Comparison of ENCODE assay signal across 8 cellular contexts in genomic region chr7:155001756-155002410, GRCh38. TPM values are rescaled to one million over a fixed set of nuclear protein-coding genes. Genes with fewer than 3 reads are reported as not detected.
DNase-seq lines count a peak whose midpoint lies in the region; ATAC-seq, FAIRE-seq and TF ChIP-seq lines count a peak whose summit lies in the region.

No MANE protein-coding gene starts in this region.

- H3K4me3 ChIP-seq in BE2C (ENCODE audit: low read depth, low read length) (peak overlapping the region; percentile 82), WERI-Rb-1 (ENCODE audit: low read depth, low read length) (peak overlapping the region; percentile 69), small intestine (ENCODE audit: low read depth in 1 of 2, low read length in 2 of 2) (peak overlapping the region; percentile 76 to 97)

- H3K9me3 Mint-ChIP-seq in glutamatergic neuron (ENCODE audit: unreplicated experiment), result peaks cover 6% of the 10 kb centered on the region

- ATAC-seq in GM18909 (IDR thresholded peaks at IDR 0.05; ENCODE audit: poor library complexity, unreplicated experiment), result peak; percentile 13
- ATAC-seq in HG03108 (IDR thresholded peaks at IDR 0.05; ENCODE audit: unreplicated experiment), result peak; percentile 9

- H3K27ac Mint-ChIP-seq in glutamatergic neuron (ENCODE audit: unreplicated experiment), result peak overlapping the region; percentile 56

- H3K36me3 ChIP-seq in BE2C (peaks cover 18% of the 10 kb centered on the region), WERI-Rb-1 (peaks cover 42% of the 10 kb centered on the region), small intestine (ENCODE audit: control insufficient read depth in 2 of 2, insufficient read depth in 2 of 2, low read length in 2 of 2) (peaks cover 0 to 2% of the 10 kb centered on the region in 2 donors)

- H3K4me3 Mint-ChIP-seq in glutamatergic neuron (ENCODE audit: unreplicated experiment), result peak overlapping the region; percentile 91

- peaks cover 2% of the 10 kb centered on the region for H3K27me3 Mint-ChIP-seq in glutamatergic neuron (ENCODE audit: unreplicated experiment)

- H3K4me1 Mint-ChIP-seq in glutamatergic neuron (ENCODE audit: low read depth, unreplicated experiment), result no peaks in the 10 kb centered on the region

- H3K27ac ChIP-seq in WERI-Rb-1, result peak overlapping the region; percentile 90
- no peak overlapping the region for H3K27ac ChIP-seq in small intestine (ENCODE audit: low read depth in 1 of 2, low read length in 1 of 2)

- peak; percentile 27 for DNase-seq in BE2C
- DNase-seq in WERI-Rb-1, result peak; percentile 17
- DNase-seq in glutamatergic neuron, result peak; percentile 39
- DNase-seq in small intestine, result no peak
- DNase-seq in NCI-H1930 (lab: John Stamatoyannopoulos, UW), result no peak
- no peak for DNase-seq in COLO668 (lab: John Stamatoyannopoulos, UW; ENCODE audit: unreplicated experiment)

- FAIRE-seq in small intestine (lab: Jason Lieb, UNC), result no peak

- H3K27me3 ChIP-seq in BE2C (no peaks in the 10 kb centered on the region), WERI-Rb-1 (ENCODE audit: insufficient read depth, low read depth, severe bottlenecking) (no peaks in the 10 kb centered on the region), small intestine (ENCODE audit: control insufficient read depth in 2 of 2, insufficient read depth in 2 of 2, low read length in 2 of 2) (no peaks in the 10 kb centered on the region)

- TF ChIP-seq CTCF in BE2C (IDR thresholded peaks at IDR 0.05; ENCODE audit: low read depth, low read length) (no peak), WERI-Rb-1 (IDR thresholded peaks at IDR 0.05; ENCODE audit: low read depth, low read length) (no peak), glutamatergic neuron (IDR thresholded peaks at IDR 0.05; ENCODE audit: partially characterized antibody, unreplicated experiment) (no peak)

- 0 out of 2 replicates have a peak, but pooled peaks cover 3% of the 10 kb centered on the region for H3K4me1 ChIP-seq in BE2C
- no peaks in the 10 kb centered on the region for H3K4me1 ChIP-seq in small intestine (ENCODE audit: control insufficient read depth in 2 of 2, insufficient read depth in 1 of 2, low read depth in 1 of 2, low read length in 1 of 2)

- no peaks in the 10 kb centered on the region for H3K36me3 Mint-ChIP-seq in glutamatergic neuron (ENCODE audit: unreplicated experiment)

- H3K9me3 ChIP-seq in BE2C, result no peaks in the 10 kb centered on the region
- no peaks in the 10 kb centered on the region for H3K9me3 ChIP-seq in WERI-Rb-1 (ENCODE audit: severe bottlenecking)
- no peaks in the 10 kb centered on the region for H3K9me3 ChIP-seq in small intestine (ENCODE audit: control insufficient read depth, low read depth)

- 14 to 19% (median 15%) methylated on average over 16 to 24 of the region's 24 CpGs for WGBS in small intestine, 3 donors

RNA-seq across cellular contexts. Expression of gene PAXIP1, which starts 1.0 kb away (rescaled TPM):
- 12.1 TPM for polyA plus RNA-seq in BE2C (2012; ENCODE audit: insufficient read depth, insufficient read length, low read depth)
- 13.8 TPM for total RNA-seq in glutamatergic neuron (ENCODE audit: unreplicated experiment)
- polyA plus RNA-seq in small intestine, result 1 to 10 TPM; 3.8 to 7.8 (median 4.6) TPM

Comparison
In these comparisons a context has a peak if more than half of its experiments do, and no peak if none do; other contexts are left out.
1. DNase-seq: peak in BE2C (single experiment), WERI-Rb-1 (single experiment) and glutamatergic neuron (single experiment); none in small intestine (single experiment), NCI-H1930 (0 of 2) and COLO668 (single experiment).
2. Peak in every context shown above with its lines, with median percentiles within 50 percentile points of each other: H3K4me3 ChIP-seq.